In genomic region chr13:108276060-108276459, GRCh38 we compare ENCODE assay signal across 26 cellular contexts. TPM values are rescaled to one million over a fixed set of nuclear protein-coding genes. Genes with fewer than 3 reads are reported as not detected.
DNase-seq lines count a peak whose midpoint lies in the region; ATAC-seq and TF ChIP-seq lines count a peak whose summit lies in the region.
"Had no signal": no experiment of that assay in that cellular context is flagged by ENCODE, and none has a peak within 500 bp of the region (broad histone marks: within the 10 kb centered on the region; RNA-seq: fewer than 3 reads in every experiment).

No MANE protein-coding gene starts in this region.

- H3K4me1 Mint-ChIP-seq in MCF 10A (ENCODE audit: insufficient read depth, unreplicated experiment), result peaks cover 7% of the 10 kb centered on the region
- H3K4me1 Mint-ChIP-seq: IgD-negative memory B cell; stimulated activated effector memory CD8-positive, alpha-beta T cell treated with anti-CD3 and anti-CD28 coated beads, Interleukin-12 subunit alpha, Interleukin-12 subunit beta, amount 100 ng/mL, for 72 hours had no signal

- POLR2A ChIA-PET in MCF 10A (lab: Yijun Ruan, JAX), result no interaction called here

- no peaks in the 10 kb centered on the region for H3K27me3 ChIP-seq in adrenal gland
- H3K27me3 ChIP-seq: brain microvascular endothelial cell, MG63, tibial artery had no signal

- no peaks in the 10 kb centered on the region for H3K36me3 Mint-ChIP-seq in MCF 10A (ENCODE audit: insufficient read depth, unreplicated experiment)
- H3K36me3 Mint-ChIP-seq: stimulated activated effector memory CD8-positive, alpha-beta T cell treated with anti-CD3 and anti-CD28 coated beads, Interleukin-12 subunit alpha, Interleukin-12 subunit beta, amount 100 ng/mL, for 72 hours had no signal

- H3K36me3 ChIP-seq in adrenal gland (replicated peaks in 1 of 2), result no peaks in the 10 kb centered on the region
- H3K36me3 ChIP-seq: brain microvascular endothelial cell, MG63, tibial artery had no signal

- peak overlapping the region in 1 of 5 donors; percentile 33 for H3K27ac ChIP-seq in adrenal gland
- H3K27ac ChIP-seq: brain microvascular endothelial cell, HL-60, tibial artery had no signal

- TF ChIP-seq CTCF in adrenal gland (IDR thresholded peaks at IDR 0.05) (no peak), fibroblast of villous mesenchyme (IDR thresholded peaks at IDR 0.05; ENCODE audit: insufficient read depth, low read depth, low read length) (no peak), MCF 10A (IDR thresholded peaks at IDR 0.05; ENCODE audit: unreplicated experiment) (no peak)

- H3K27ac Mint-ChIP-seq in MCF 10A (ENCODE audit: low read depth, unreplicated experiment), result no peak overlapping the region
- H3K27ac Mint-ChIP-seq: activated CD4-positive, alpha-beta T cell treated with anti-CD3 and anti-CD28 coated beads for 36 hours; activated CD8-positive, alpha-beta memory T cell treated with anti-CD3 and anti-CD28 coated beads, Interleukin-2, amount 10 ng/mL, durations not matched to agents 7 days and 5 days; activated naive CD8-positive, alpha-beta T cell; CD4-positive, alpha-beta T cell; HFFc6; IgD-negative memory B cell; stimulated activated effector memory CD8-positive, alpha-beta T cell treated with anti-CD3 and anti-CD28 coated beads, Interleukin-12 subunit alpha, Interleukin-12 subunit beta, amount 100 ng/mL, for 72 hours had no signal

- no TSS peak for BruUV-seq in MCF 10A (replicated peaks; lab: Mats Ljungman, UMichigan)

- TF ChIP-seq POLR2A in adrenal gland (IDR thresholded peaks at IDR 0.05), result no peak

- H3K4me3 ChIP-seq in adrenal gland (no peak overlapping the region), fibroblast of villous mesenchyme (ENCODE audit: low read depth, low read length) (no peak overlapping the region)
- H3K4me3 ChIP-seq: MG63, mucosa of descending colon, tibial artery had no signal

- WGBS in adrenal gland, 4 donors, result 41 to 50% (median 47%) methylated on average over 6 of the region's 6 CpGs

- intact Hi-C loops in adrenal gland (cut with DNase I), result no loop called here
- intact Hi-C loops in MCF 10A (cut with micrococcal nuclease), result no loop called here

- CTCF ChIA-PET in MCF 10A (lab: Yijun Ruan, JAX), result interaction anchor here (0.6 kb wide), 1 partner anchor 304 kb away, joined by 6 read pairs; no protein-coding TSS in a partner anchor

- no peaks in the 10 kb centered on the region for H3K9me3 ChIP-seq in adrenal gland (replicated peaks in 1 of 3)
- H3K9me3 ChIP-seq: MG63, mucosa of descending colon, tibial artery had no signal

- H3K4me1 ChIP-seq in adrenal gland (replicated peaks in 1 of 2), result peaks cover 4 to 12% of the 10 kb centered on the region in 2 donors
- H3K4me1 ChIP-seq: tibial artery had no signal

- ATAC-seq in HG03025 (IDR thresholded peaks at IDR 0.05; ENCODE audit: low FRiP score, unreplicated experiment) (no peak), HG03520 (IDR thresholded peaks at IDR 0.05; ENCODE audit: unreplicated experiment) (no peak)
- ATAC-seq: activated CD4-positive, alpha-beta T cell treated with anti-CD3 and anti-CD28 coated beads for 36 hours; activated CD8-positive, alpha-beta memory T cell treated with anti-CD3 and anti-CD28 coated beads, Interleukin-2, amount 10 ng/mL, durations not matched to agents 7 days and 5 days; left colon; mucosa of descending colon; stimulated activated effector memory CD8-positive, alpha-beta T cell treated with anti-CD3 and anti-CD28 coated beads, Interleukin-12 subunit alpha, Interleukin-12 subunit beta, amount 100 ng/mL, for 72 hours had no signal

- no peaks in the 10 kb centered on the region for H3K27me3 Mint-ChIP-seq in MCF 10A (ENCODE audit: insufficient read depth, unreplicated experiment)
- H3K27me3 Mint-ChIP-seq: activated CD4-positive, alpha-beta T cell treated with anti-CD3 and anti-CD28 coated beads for 36 hours; activated CD8-positive, alpha-beta memory T cell treated with anti-CD3 and anti-CD28 coated beads, Interleukin-2, amount 10 ng/mL, durations not matched to agents 7 days and 5 days; activated naive CD8-positive, alpha-beta T cell; CD4-positive, alpha-beta T cell; IgD-negative memory B cell had no signal

- no peak overlapping the region for H3K4me3 Mint-ChIP-seq in MCF 10A (ENCODE audit: unreplicated experiment)
- H3K4me3 Mint-ChIP-seq: activated CD4-positive, alpha-beta T cell treated with anti-CD3 and anti-CD28 coated beads for 36 hours; activated CD8-positive, alpha-beta memory T cell treated with anti-CD3 and anti-CD28 coated beads, Interleukin-2, amount 10 ng/mL, durations not matched to agents 7 days and 5 days; activated naive CD8-positive, alpha-beta T cell; CD4-positive, alpha-beta T cell; HFFc6; IgD-negative memory B cell; stimulated activated effector memory CD8-positive, alpha-beta T cell treated with anti-CD3 and anti-CD28 coated beads, Interleukin-12 subunit alpha, Interleukin-12 subunit beta, amount 100 ng/mL, for 72 hours had no signal

- H3K9me3 Mint-ChIP-seq in MCF 10A (ENCODE audit: unreplicated experiment), result no peaks in the 10 kb centered on the region
- H3K9me3 Mint-ChIP-seq: CD4-positive, alpha-beta T cell; IgD-negative memory B cell; stimulated activated effector memory CD8-positive, alpha-beta T cell treated with anti-CD3 and anti-CD28 coated beads, Interleukin-12 subunit alpha, Interleukin-12 subunit beta, amount 100 ng/mL, for 72 hours had no signal

- DNase-seq in adrenal gland, result peak in 4 of 7 donors; percentile 10 to 46 (median 23)
- peak; percentile 19 for DNase-seq in fibroblast of villous mesenchyme (ENCODE audit: low read depth)
- DNase-seq in mucosa of gallbladder (ENCODE audit: low spot score), result peak; percentile 18
- peak; percentile 26 for DNase-seq in stromal cell of bone marrow (ENCODE audit: low read depth)
- DNase-seq in NCI-H2081 (lab: John Stamatoyannopoulos, UW), result no peak
- no peak for DNase-seq in MCF 10A (ENCODE audit: unreplicated experiment)
- DNase-seq: activated CD4-positive, alpha-beta T cell treated with anti-CD3 and anti-CD28 coated beads for 36 hours; activated CD8-positive, alpha-beta memory T cell treated with anti-CD3 and anti-CD28 coated beads, Interleukin-2, amount 10 ng/mL, durations not matched to agents 7 days and 5 days; brain microvascular endothelial cell; CD4-positive, alpha-beta T cell; DMS 273 treated with DMSO at 0.1 percent for 48 hours; GDM1; HFFc6; left colon; MG63; NCI-H1436 treated with DMSO at 0.1 percent for 48 hours; NCI-H526 treated with DMSO at 0.1 percent for 48 hours; retina had no signal

RNA-seq across cellular contexts. Expression of gene TNFSF13B, which starts 6.5 kb away (rescaled TPM):
- total RNA-seq in adrenal gland (10 to 100 TPM in 7 of 8 donors, 1 to 10 TPM in 1; 9.9 to 81.3 (median 20.4) TPM), fibroblast of villous mesenchyme (0.64 and 2.6 TPM in 2 replicates), mucosa of gallbladder (7.2 TPM), MCF 10A (2022) (2.5 and 3.3 TPM in 2 replicates)
- 10 to 100 TPM in 1 of 3 donors, 1 to 10 TPM in 2; 6.8 to 16.1 (median 8.6) TPM for polyA plus RNA-seq in adrenal gland

RNA-seq across cellular contexts. Expression of gene ABHD13, which starts 57.9 kb away (rescaled TPM):
- total RNA-seq in adrenal gland, result 10 to 100 TPM in 1 of 8 donors, 1 to 10 TPM in 7; 5.5 to 10.0 (median 8.3) TPM
- 1 to 10 TPM; 2.6 to 9.9 (median 3.2) TPM for polyA plus RNA-seq in adrenal gland
- 7.4 and 10.8 TPM in 2 replicates for total RNA-seq in fibroblast of villous mesenchyme
- total RNA-seq in mucosa of gallbladder, result 8.7 TPM
- total RNA-seq in MCF 10A (2022), result 6.2 and 6.6 TPM in 2 replicates

Comparison
In these comparisons a context has a peak if more than half of its experiments do, and no peak if none do; other contexts are left out.
1. DNase-seq: peak in adrenal gland (4 of 7), fibroblast of villous mesenchyme (single experiment), mucosa of gallbladder (single experiment) and stromal cell of bone marrow (single experiment); none in NCI-H2081 (0 of 2) and MCF 10A (single experiment).